In genomic region chr6:41488392-41489129, GRCh38 we compare ENCODE assay signal across 8 cellular contexts. TPM values are rescaled to one million over a fixed set of nuclear protein-coding genes. Genes with fewer than 3 reads are reported as not detected.
A peak's percentile ranks its signal among the peaks of the same experiment; 100 is the strongest.
DNase-seq lines count a peak whose midpoint lies in the region; ATAC-seq and TF ChIP-seq lines count a peak whose summit lies in the region.

No MANE protein-coding gene starts in this region.

- intact Hi-C loops in mucosa of descending colon (cut with DNase I, micrococcal nuclease) = no loop called here
- intact Hi-C loops in gastrocnemius medialis (cut with DNase I; ENCODE audit: low total_unique reads) = no loop called here

- peak overlapping the region in 3 of 11 experiments; percentile 8 to 42 (median 29); a peak in 5 of 22 replicates for H3K9ac ChIP-seq in BLaER1 treated with 17β-estradiol and CSF1 and Interleukin-3, amounts not matched to agents 10 nM and 100 nM

- H3K4me1 ChIP-seq in BLaER1 treated with 17β-estradiol and CSF1 and Interleukin-3, amounts not matched to agents 10 nM and 100 nM = peaks cover 10 to 22% (median 18%) of the 10 kb centered on the region in 10 experiments; a peak in 19 of 20 replicates
- H3K4me1 ChIP-seq in mucosa of descending colon (ENCODE audit: low read depth) (peaks cover 2% of the 10 kb centered on the region), gastrocnemius medialis (no peaks in the 10 kb centered on the region)

- TF ChIP-seq POLR2A in gastrocnemius medialis (IDR thresholded peaks at IDR 0.05) = no peak

- peak overlapping the region in 1 of 11 experiments; percentile 32; a peak in 2 of 22 replicates for H3K27ac ChIP-seq in BLaER1 treated with 17β-estradiol and CSF1 and Interleukin-3, amounts not matched to agents 10 nM and 100 nM
- H3K27ac ChIP-seq in gastrocnemius medialis = no peak overlapping the region

- TF ChIP-seq CTCF in mucosa of descending colon (IDR thresholded peaks at IDR 0.05) (no peak), gastrocnemius medialis (IDR thresholded peaks at IDR 0.05 in 4 of 5, conservative IDR thresholded peaks at IDR 0.05 in 1 of 5) (no peak)

- H3K4me2 ChIP-seq in BLaER1 treated with 17β-estradiol and CSF1 and Interleukin-3, amounts not matched to agents 10 nM and 100 nM = peak overlapping the region; percentile 4 to 91 (median 38); a peak in 18 of 22 replicates

- DNase-seq in amniotic stem cell (lab: John Stamatoyannopoulos, UW) = peak; percentile 74
- DNase-seq in mucosa of descending colon = peak in 1 of 3 donors; percentile 14
- DNase-seq in gastrocnemius medialis = no peak
- DNase-seq in SHP77 (lab: John Stamatoyannopoulos, UW) = no peak
- no peak for DNase-seq in activated CD4-positive, alpha-beta T cell treated with anti-CD3 and anti-CD28 coated beads for 48 hours

- no peaks in the 10 kb centered on the region; a peak in 1 of 22 replicates for H4K20me1 ChIP-seq in BLaER1 treated with 17β-estradiol and CSF1 and Interleukin-3, amounts not matched to agents 10 nM and 100 nM

- peaks cover 0 to 2% (median 0%) of the 10 kb centered on the region in 11 experiments; a peak in 1 of 22 replicates for H3K27me3 ChIP-seq in BLaER1 treated with 17β-estradiol and CSF1 and Interleukin-3, amounts not matched to agents 10 nM and 100 nM
- H3K27me3 ChIP-seq in gastrocnemius medialis = peaks cover 0 to 7% (median 0%) of the 10 kb centered on the region in 3 donors

- H3K36me3 ChIP-seq in BLaER1 treated with 17β-estradiol and CSF1 and Interleukin-3, amounts not matched to agents 10 nM and 100 nM = no peaks in the 10 kb centered on the region
- no peaks in the 10 kb centered on the region for H3K36me3 ChIP-seq in mucosa of descending colon (ENCODE audit: low read depth)
- no peaks in the 10 kb centered on the region for H3K36me3 ChIP-seq in gastrocnemius medialis

- no peak overlapping the region for H3K4me3 ChIP-seq in BLaER1 treated with 17β-estradiol and CSF1 and Interleukin-3, amounts not matched to agents 10 nM and 100 nM
- H3K4me3 ChIP-seq in mucosa of descending colon = no peak overlapping the region
- H3K4me3 ChIP-seq in gastrocnemius medialis = no peak overlapping the region

- in situ Hi-C loops in gastrocnemius medialis (cut with MboI; ENCODE audit: low sequenced_read_pairs in 4 of 4) = no loop called here

- ATAC-seq in HG02588 (IDR thresholded peaks at IDR 0.05; ENCODE audit: unreplicated experiment) (peak; percentile 63), mucosa of descending colon (peak; percentile 48), gastrocnemius medialis (no peak), GM21381 (IDR thresholded peaks at IDR 0.05; ENCODE audit: unreplicated experiment) (no peak)

- no peaks in the 10 kb centered on the region for H3K9me3 ChIP-seq in BLaER1 treated with 17β-estradiol and CSF1 and Interleukin-3, amounts not matched to agents 10 nM and 100 nM (replicated peaks in 1 of 11)
- H3K9me3 ChIP-seq in mucosa of descending colon = no peaks in the 10 kb centered on the region
- no peaks in the 10 kb centered on the region for H3K9me3 ChIP-seq in gastrocnemius medialis

RNA-seq across cellular contexts. Expression of gene FOXP4, which starts 57.6 kb away (rescaled TPM):
- total RNA-seq in mucosa of descending colon = 10 to 100 TPM; 31.5 to 34.9 (median 33.8) TPM
- 10 to 100 TPM in 1 of 4 donors, 1 to 10 TPM in 3; 3.4 to 11.4 (median 6.5) TPM for total RNA-seq in gastrocnemius medialis

Comparison
In these comparisons a context has a peak if more than half of its experiments do, and no peak if none do; other contexts are left out.
1. ATAC-seq: peak in HG02588 (single experiment) and mucosa of descending colon (single experiment); none in gastrocnemius medialis (0 of 2) and GM21381 (single experiment).